In genomic region chr14:94128216-94128839, GRCh38 we compare ENCODE assay signal across 8 cellular contexts. TPM values are rescaled to one million over a fixed set of nuclear protein-coding genes. Genes with fewer than 3 reads are reported as not detected.
DNase-seq lines count a peak whose midpoint lies in the region; ATAC-seq, FAIRE-seq and TF ChIP-seq lines count a peak whose summit lies in the region.
"Had no signal": no experiment of that assay in that cellular context is flagged by ENCODE, and none has a peak within 500 bp of the region (broad histone marks: within the 10 kb centered on the region; RNA-seq: fewer than 3 reads in every experiment).

No MANE protein-coding gene starts in this region.

- WGBS in sigmoid colon, 2 donors: 93 to 95% methylated on average over 14 of the region's 14 CpGs

- no peak overlapping the region for H3K27ac Mint-ChIP-seq in endothelial cell (ENCODE audit: unreplicated experiment)

- TF ChIP-seq CTCF in DOHH2 (IDR thresholded peaks at IDR 0.05; ENCODE audit: low read depth, low read length, poor library complexity, severe bottlenecking) (no peak), OCI-LY7 (conservative IDR thresholded peaks at IDR 0.05; ENCODE audit: low read length) (no peak), endothelial cell (IDR thresholded peaks at IDR 0.05; ENCODE audit: unreplicated experiment) (no peak), sigmoid colon (IDR thresholded peaks at IDR 0.05) (no peak), D721Med (IDR thresholded peaks at IDR 0.05; ENCODE audit: insufficient read depth, missing control alignments) (no peak)

- H3K27ac ChIP-seq in DOHH2 (ENCODE audit: low read depth, low read length) (no peak overlapping the region), OCI-LY7 (ENCODE audit: low read depth, low read length, poor library complexity, severe bottlenecking) (no peak overlapping the region), sigmoid colon (peak overlapping the region; percentile 77 to 88 (median 80))

- no peak for ATAC-seq in activated CD4-positive, CD25-positive, alpha-beta regulatory T cell treated with anti-CD3 and anti-CD28 coated beads, Interleukin-2, amount 50 U/mL, for 24 hours

- DNase-seq in OCI-LY7 (ENCODE audit: low spot score) (no peak), endothelial cell (ENCODE audit: low spot score) (no peak), sigmoid colon (peak; percentile 18), D721Med (ENCODE audit: insufficient read length, low spot score) (no peak)
- no peak for DNase-seq in stimulated activated CD4-positive, alpha-beta T cell treated with anti-CD3 and anti-CD28 coated beads, Interleukin-12 subunit alpha, Interleukin-12 subunit beta, amount 100 ng/mL, for 4 hours

- no peak for TF ChIP-seq EP300 in sigmoid colon (IDR thresholded peaks at IDR 0.05)

- peak overlapping the region; percentile 69 for H3K4me3 ChIP-seq in DOHH2 (ENCODE audit: low read length)
- H3K4me3 ChIP-seq in OCI-LY7 (ENCODE audit: low read depth, low read length, poor library complexity, severe bottlenecking): peak overlapping the region; percentile 71
- H3K4me3 ChIP-seq in sigmoid colon: peak overlapping the region in 2 of 4 donors; percentile 57 to 61

- H3K4me2 ChIP-seq in DOHH2 (ENCODE audit: low read length) (peak overlapping the region; percentile 82), OCI-LY7 (ENCODE audit: low read length) (peak overlapping the region; percentile 97)

- H3K27me3 Mint-ChIP-seq in endothelial cell (ENCODE audit: unreplicated experiment): peaks cover 3% of the 10 kb centered on the region

- no peaks in the 10 kb centered on the region for H3K36me3 ChIP-seq in DOHH2 (ENCODE audit: control insufficient read depth, low read length)
- H3K36me3 ChIP-seq in OCI-LY7 (ENCODE audit: insufficient read depth, low read length): no peaks in the 10 kb centered on the region
- no peaks in the 10 kb centered on the region for H3K36me3 ChIP-seq in sigmoid colon

- no peak overlapping the region for H2AFZ ChIP-seq in OCI-LY7 (ENCODE audit: low read length)

- POLR2A ChIA-PET in OCI-LY7 (lab: Charles Lee): interaction anchor here (0.7 to 0.9 kb wide), 2 partner anchors 12 to 89 kb away, joined by 3 read pairs; no protein-coding TSS in a partner anchor

- H3K9me2 ChIP-seq in DOHH2 (replicated peaks; ENCODE audit: control insufficient read depth, low read length) (no peaks in the 10 kb centered on the region), OCI-LY7 (ENCODE audit: insufficient read depth, low read length) (no peaks in the 10 kb centered on the region)

- CTCF ChIA-PET in OCI-LY7 (lab: Charles Lee; ENCODE audit: unreplicated experiment): no interaction called here

- no peaks in the 10 kb centered on the region for H3K79me2 ChIP-seq in DOHH2 (ENCODE audit: control insufficient read depth, low read length)
- no peaks in the 10 kb centered on the region for H3K79me2 ChIP-seq in OCI-LY7 (ENCODE audit: insufficient read depth, low read depth, low read length)

- no TSS peak for BruUV-seq in OCI-LY7 (replicated peaks; lab: Mats Ljungman, UMichigan)

- H3K9me3 ChIP-seq in DOHH2 (ENCODE audit: control insufficient read depth, insufficient read depth, low read length) (no peaks in the 10 kb centered on the region), OCI-LY7 (ENCODE audit: low read length) (no peaks in the 10 kb centered on the region), sigmoid colon (no peaks in the 10 kb centered on the region)

- H3K9me3 Mint-ChIP-seq in endothelial cell (ENCODE audit: unreplicated experiment): no peaks in the 10 kb centered on the region

- intact Hi-C loops in OCI-LY7 (cut with micrococcal nuclease; ENCODE audit: unreplicated experiment): loop anchor here (5.0 kb wide), 1 partner anchor 46 kb away; the partner anchor contains the start of genes DDX24 and IFI27L1
- intact Hi-C loops in sigmoid colon (cut with DNase I): loop anchor here (2.0 kb wide), 1 partner anchor 48 kb away; the partner anchor contains the start of genes DDX24 and IFI27L1

- peak overlapping the region; percentile 93 for H3K4me3 Mint-ChIP-seq in endothelial cell (ENCODE audit: unreplicated experiment)

- peaks cover 12% of the 10 kb centered on the region for H3K27me3 ChIP-seq in DOHH2 (ENCODE audit: control insufficient read depth, low read length)
- H3K27me3 ChIP-seq in sigmoid colon: no peaks in the 10 kb centered on the region

- FAIRE-seq in D721Med (lab: Jason Lieb, UNC): no peak
- FAIRE-seq: frontal cortex had no signal

- no peaks in the 10 kb centered on the region for H3F3A ChIP-seq in DOHH2 (ENCODE audit: control insufficient read depth, insufficient read depth)

- H4K20me1 ChIP-seq in DOHH2 (ENCODE audit: control insufficient read depth, insufficient read depth, low read depth, low read length) (no peaks in the 10 kb centered on the region), OCI-LY7 (ENCODE audit: insufficient read depth, low read length) (no peaks in the 10 kb centered on the region)

- H3K4me1 ChIP-seq in DOHH2 (ENCODE audit: control insufficient read depth, low read length): peaks cover 17% of the 10 kb centered on the region
- H3K4me1 ChIP-seq in OCI-LY7 (ENCODE audit: insufficient read depth, low read length, poor library complexity, severe bottlenecking): peaks cover 14% of the 10 kb centered on the region
- peaks cover 0 to 20% (median 12%) of the 10 kb centered on the region in 4 donors for H3K4me1 ChIP-seq in sigmoid colon

- H3K36me3 Mint-ChIP-seq in endothelial cell (ENCODE audit: low read depth, unreplicated experiment): no peaks in the 10 kb centered on the region

- TF ChIP-seq POLR2A in sigmoid colon (IDR thresholded peaks at IDR 0.05): no peak

- H3K4me1 Mint-ChIP-seq in endothelial cell (ENCODE audit: unreplicated experiment): peaks cover 8% of the 10 kb centered on the region

RNA-seq across cellular contexts. Expression of gene IFI27L2, which starts 1.1 kb away (rescaled TPM):
- 94.2 and 102 TPM in 2 replicates for total RNA-seq in OCI-LY7 (2014; rRNA removed; shearing (Covaris generic))
- total RNA-seq in OCI-LY7 (2022) (52.6 and 55.1 TPM in 2 replicates), endothelial cell (ENCODE audit: unreplicated experiment) (23.7 TPM), sigmoid colon (100 to 1,000 TPM in 2 of 4 donors, 10 to 100 TPM in 2; 47.9 to 145 (median 91.7) TPM)
- 100 to 1,000 TPM in 1 of 3 donors, 10 to 100 TPM in 2; 63.1 to 126 (median 84.7) TPM for polyA plus RNA-seq in sigmoid colon

RNA-seq across cellular contexts. Expression of gene IFI27, which starts 17.8 kb away (rescaled TPM):
- total RNA-seq in OCI-LY7 (2014; rRNA removed; shearing (Covaris generic)): 0.63 and 0.90 TPM in 2 replicates
- total RNA-seq in OCI-LY7 (2022) (1.3 and 1.5 TPM in 2 replicates), endothelial cell (ENCODE audit: unreplicated experiment) (3.8 TPM), sigmoid colon (100 to 1,000 TPM in 2 of 4 donors, 10 to 100 TPM in 2; 25.2 to 183 (median 98.3) TPM)
- polyA plus RNA-seq in sigmoid colon: 1,000 to 10,000 TPM; 1,595 to 3,562 (median 2,792) TPM

RNA-seq across cellular contexts. Expression of gene PPP4R4, which starts 45.8 kb away (rescaled TPM):
- 0.54 and 1.7 TPM in 2 replicates for total RNA-seq in OCI-LY7 (2014; rRNA removed; shearing (Covaris generic))
- total RNA-seq in OCI-LY7 (2022) (0.93 and 1.00 TPM in 2 replicates), endothelial cell (ENCODE audit: unreplicated experiment) (0.18 TPM), sigmoid colon (1 to 10 TPM in 1 of 4 donors, under 1 TPM in 3; 0.27 to 3.0 (median 0.69) TPM)
- polyA plus RNA-seq in sigmoid colon: under 1 TPM in 2 of 3 donors, not detected in 1; 0.07 to 0.60 TPM

RNA-seq across cellular contexts. Expression of gene IFI27L1, which starts 47.2 kb away (rescaled TPM):
- 40.0 and 49.0 TPM in 2 replicates for total RNA-seq in OCI-LY7 (2014; rRNA removed; shearing (Covaris generic))
- 61.5 and 63.4 TPM in 2 replicates for total RNA-seq in OCI-LY7 (2022)
- total RNA-seq in endothelial cell (ENCODE audit: unreplicated experiment): 33.5 TPM
- total RNA-seq in sigmoid colon: 1 to 10 TPM; 6.7 to 8.6 (median 7.7) TPM
- 10 to 100 TPM; 25.1 to 49.5 (median 30.6) TPM for polyA plus RNA-seq in sigmoid colon

RNA-seq across cellular contexts. Expression of gene DDX24, which starts 47.3 kb away (rescaled TPM):
- 81.5 and 91.5 TPM in 2 replicates for total RNA-seq in OCI-LY7 (2014; rRNA removed; shearing (Covaris generic))
- total RNA-seq in OCI-LY7 (2022) (143 and 172 TPM in 2 replicates), endothelial cell (ENCODE audit: unreplicated experiment) (89.6 TPM), sigmoid colon (100 to 1,000 TPM; 109 to 147 (median 133) TPM)
- 10 to 100 TPM; 42.5 to 63.5 (median 43.2) TPM for polyA plus RNA-seq in sigmoid colon

Comparison
In these comparisons a context has a peak if more than half of its experiments do, and no peak if none do; other contexts are left out.
1. H3K27ac ChIP-seq: peak in sigmoid colon (4 of 4); none in DOHH2 (single experiment) and OCI-LY7 (single experiment).